Comparison of ENCODE assay signal across 17 cellular contexts in genomic region chr2:190093793-190094192, GRCh38. TPM values are rescaled to one million over a fixed set of nuclear protein-coding genes. Genes with fewer than 3 reads are reported as not detected.
DNase-seq lines count a peak whose midpoint lies in the region; FAIRE-seq and TF ChIP-seq lines count a peak whose summit lies in the region.
"Had no signal": no experiment of that assay in that cellular context is flagged by ENCODE, and none has a peak within 500 bp of the region (broad histone marks: within the 10 kb centered on the region; RNA-seq: fewer than 3 reads in every experiment).

No MANE protein-coding gene starts in this region.

- no peak overlapping the region for H2BK120ac ChIP-seq in H1 (replicated peaks; ENCODE audit: low read depth, low read length)

- TF ChIP-seq CTCF in H1 (IDR thresholded peaks at IDR 0.05; ENCODE audit: control extremely low read depth in 1 of 3, insufficient read depth in 1 of 3, low read depth in 1 of 3, low read length in 3 of 3) (no peak), mesothelial cell of epicardium (IDR thresholded peaks at IDR 0.05; ENCODE audit: unreplicated experiment) (no peak), tibial nerve (IDR thresholded peaks at IDR 0.05) (no peak), WERI-Rb-1 (IDR thresholded peaks at IDR 0.05; ENCODE audit: low read depth, low read length) (no peak)

- H4K91ac ChIP-seq in H1 (replicated peaks; ENCODE audit: insufficient read length, low read length), result no peak overlapping the region

- peaks cover 19% of the 10 kb centered on the region for H3K9me3 Mint-ChIP-seq in mesothelial cell of epicardium
- H3K9me3 Mint-ChIP-seq: activated naive CD4-positive, alpha-beta T cell treated with anti-CD3 and anti-CD28 coated beads, Interleukin-2, amount 50 U/mL, for 24 hours; CD8-positive, alpha-beta memory T cell had no signal

- no peak overlapping the region for H3K9ac ChIP-seq in H1 (replicated peaks in 1 of 4; ENCODE audit: extremely low read depth in 1 of 4, low read depth in 3 of 4, low read length in 3 of 4)

- no peak overlapping the region for H2BK5ac ChIP-seq in H1 (ENCODE audit: low read depth, low read length)

- H3K4me2 ChIP-seq in H1 (ENCODE audit: insufficient read depth in 1 of 2, low read depth in 2 of 2, low read length in 2 of 2), result no peak overlapping the region

- H2BK12ac ChIP-seq in H1 (ENCODE audit: low read depth, low read length), result no peak overlapping the region

- H4K8ac ChIP-seq in H1 (ENCODE audit: extremely low read depth, insufficient read depth, low read length), result no peak overlapping the region

- no peaks in the 10 kb centered on the region for H3K23me2 ChIP-seq in H1 (ENCODE audit: low read depth, low read length)

- no peak for FAIRE-seq in H1 (lab: Jason Lieb, UNC)
- FAIRE-seq: HepG2 had no signal

- no peak overlapping the region for H3K23ac ChIP-seq in H1 (ENCODE audit: insufficient read length)

- no peak overlapping the region for H3K14ac ChIP-seq in H1 (ENCODE audit: insufficient read length)

- H3K56ac ChIP-seq in H1 (replicated peaks; ENCODE audit: insufficient read length, low read depth, low read length), result no peak overlapping the region

- DNase-seq in LHCN-M2 (ENCODE audit: low read depth) (peak; percentile 43), H1 (ENCODE audit: low read depth in 1 of 2, low spot score in 2 of 2) (no peak), mesothelial cell of epicardium (ENCODE audit: low spot score in 2 of 2, unreplicated experiment in 2 of 2) (no peak), tibial nerve (ENCODE audit: low spot score in 2 of 2) (no peak), WERI-Rb-1 (no peak), NAMALWA (ENCODE audit: low spot score) (no peak)
- no peak for DNase-seq in activated CD8-positive, alpha-beta memory T cell treated with anti-CD3 and anti-CD28 coated beads, Interleukin-2, amount 50 U/mL, for 4 hours
- DNase-seq: CD8-positive, alpha-beta memory T cell; cerebellar nuclear complex; NCI-H1105 treated with DMSO at 0.1 percent for 48 hours; OCI-M1; posterior cingulate gyrus; stimulated activated CD4-positive, alpha-beta T cell treated with anti-CD3 and anti-CD28 coated beads, Interleukin-2, amount 100 ng/mL, for 24 hours had no signal

- H3K27me3 ChIP-seq in H1 (replicated peaks in 1 of 4; ENCODE audit: control insufficient read depth in 3 of 4, extremely low read depth in 1 of 4, insufficient read depth in 3 of 4, low read length in 3 of 4) (no peaks in the 10 kb centered on the region), tibial nerve (no peaks in the 10 kb centered on the region), WERI-Rb-1 (ENCODE audit: insufficient read depth, low read depth, severe bottlenecking) (no peaks in the 10 kb centered on the region)

- H3K4me1 Mint-ChIP-seq in mesothelial cell of epicardium, result peaks cover 18% of the 10 kb centered on the region
- H3K4me1 Mint-ChIP-seq: activated naive CD4-positive, alpha-beta T cell treated with anti-CD3 and anti-CD28 coated beads, Interleukin-2, amount 50 U/mL, for 24 hours; CD8-positive, alpha-beta memory T cell; WTC11 had no signal

- TF ChIP-seq POLR2A in H1 (IDR thresholded peaks at IDR 0.05; ENCODE audit: control extremely low read depth in 1 of 2, low read depth in 2 of 2, low read length in 2 of 2) (no peak), tibial nerve (IDR thresholded peaks at IDR 0.05) (no peak)

- H3K4me1 ChIP-seq in H1 (replicated peaks in 1 of 4; ENCODE audit: control insufficient read depth in 3 of 4, insufficient read depth in 4 of 4, low read length in 3 of 4) (no peaks in the 10 kb centered on the region), tibial nerve (peaks cover 0 to 9% (median 0%) of the 10 kb centered on the region in 4 donors)

- peak overlapping the region; percentile 82; the same call in 1 of the 2 replicates for H2AFZ ChIP-seq in H1 (ENCODE audit: low read length)

- CTCF ChIA-PET in H1 (lab: Charles Lee; ENCODE audit: partially characterized antibody), result interaction anchor here (1.8 kb wide), 1 partner anchor 29 kb away, joined by 9 read pairs; no protein-coding TSS in a partner anchor

- H3K27me3 Mint-ChIP-seq in mesothelial cell of epicardium (ENCODE audit: low read depth), result no peaks in the 10 kb centered on the region
- H3K27me3 Mint-ChIP-seq: activated naive CD4-positive, alpha-beta T cell treated with anti-CD3 and anti-CD28 coated beads, Interleukin-2, amount 50 U/mL, for 24 hours; CD8-positive, alpha-beta memory T cell had no signal

- TF ChIP-seq RAD21 in H1 (IDR thresholded peaks at IDR 0.05 in 1 of 2, conservative IDR thresholded peaks at IDR 0.05 in 1 of 2; ENCODE audit: low read depth in 2 of 2, low read length in 2 of 2), result no peak

- no peaks in the 10 kb centered on the region for H3K79me1 ChIP-seq in H1 (ENCODE audit: low read depth, low read length)

- H2BK20ac ChIP-seq in H1 (ENCODE audit: low read length), result no peak overlapping the region

- no peak for TF ChIP-seq EP300 in H1 (IDR thresholded peaks at IDR 0.05; ENCODE audit: borderline replicate concordance in 1 of 2, low read depth in 2 of 2, low read length in 2 of 2)
- TF ChIP-seq EP300 in tibial nerve (IDR thresholded peaks at IDR 0.05), result no peak

- H4K20me1 ChIP-seq in H1 (replicated peaks in 1 of 2; ENCODE audit: control insufficient read depth in 1 of 2, insufficient read depth in 2 of 2, low read length in 2 of 2), result no peaks in the 10 kb centered on the region

- no peak overlapping the region for H2BK15ac ChIP-seq in H1 (ENCODE audit: low read length)

- H3K4me3 ChIP-seq in H1 (ENCODE audit: extremely low read depth in 1 of 4, insufficient read depth in 2 of 4, low read depth in 3 of 4, low read length in 4 of 4), result no peak overlapping the region
- no peak overlapping the region for H3K4me3 ChIP-seq in tibial nerve
- no peak overlapping the region for H3K4me3 ChIP-seq in WERI-Rb-1 (ENCODE audit: low read depth, low read length)

- no peak overlapping the region for H2AK5ac ChIP-seq in H1 (ENCODE audit: low read depth, low read length)

- 86% methylated on average over 3 of the region's 3 CpGs; no CpG with 5 or more reads in 1 of the 2 experiments for WGBS in H1 (ENCODE audit: extremely low coverage in 1 of 2, insufficient coverage in 1 of 2, insufficient read length in 1 of 2, insufficient replicate concordance in 2 of 2, low coverage in 1 of 2, low lambda C conversion rate in 2 of 2, missing lambda C conversion rate in 1 of 2), 2 experiments
- WGBS in tibial nerve, 2 donors, result 28 to 48% methylated on average over 3 of the region's 3 CpGs

- peak overlapping the region; percentile 2 for H3K27ac Mint-ChIP-seq in mesothelial cell of epicardium
- H3K27ac Mint-ChIP-seq: activated naive CD4-positive, alpha-beta T cell treated with anti-CD3 and anti-CD28 coated beads, Interleukin-2, amount 50 U/mL, for 24 hours; CD8-positive, alpha-beta memory T cell; WTC11 had no signal

- no peaks in the 10 kb centered on the region for H3K79me2 ChIP-seq in H1 (ENCODE audit: control insufficient read depth in 1 of 2, insufficient read depth in 2 of 2, low read length in 2 of 2)

- no peaks in the 10 kb centered on the region for H3K9me3 ChIP-seq in H1 (ENCODE audit: insufficient read depth in 2 of 2, low read depth in 1 of 2, low read length in 1 of 2)
- peaks cover 0 to 8% (median 0%) of the 10 kb centered on the region in 4 donors for H3K9me3 ChIP-seq in tibial nerve
- H3K9me3 ChIP-seq in WERI-Rb-1 (ENCODE audit: severe bottlenecking), result peaks cover 6% of the 10 kb centered on the region

- H4K5ac ChIP-seq in H1 (ENCODE audit: insufficient read length, low read depth, low read length), result no peak overlapping the region

- H3K27ac ChIP-seq in H1 (ENCODE audit: low read depth, low read length) (no peak overlapping the region), tibial nerve (peak overlapping the region in 3 of 4 donors; percentile 4 to 65 (median 53)), WERI-Rb-1 (no peak overlapping the region)

- no peak overlapping the region for H3K4ac ChIP-seq in H1 (replicated peaks; ENCODE audit: insufficient read length, low read depth, low read length)

- H3K36me3 Mint-ChIP-seq in mesothelial cell of epicardium, result peaks cover 2% of the 10 kb centered on the region
- H3K36me3 Mint-ChIP-seq: activated naive CD4-positive, alpha-beta T cell treated with anti-CD3 and anti-CD28 coated beads, Interleukin-2, amount 50 U/mL, for 24 hours; WTC11 had no signal

- no peak overlapping the region for H3K18ac ChIP-seq in H1 (ENCODE audit: extremely low read depth, low read length)

- H3K36me3 ChIP-seq in H1 (ENCODE audit: control insufficient read depth in 2 of 4, insufficient read depth in 4 of 4, low read length in 3 of 4) (no peaks in the 10 kb centered on the region), tibial nerve (no peaks in the 10 kb centered on the region), WERI-Rb-1 (no peaks in the 10 kb centered on the region)

- POLR2A ChIA-PET in H1 (lab: Charles Lee; ENCODE audit: partially characterized antibody), result no interaction called here

- H3K4me3 Mint-ChIP-seq in mesothelial cell of epicardium, result no peak overlapping the region
- H3K4me3 Mint-ChIP-seq: activated naive CD4-positive, alpha-beta T cell treated with anti-CD3 and anti-CD28 coated beads, Interleukin-2, amount 50 U/mL, for 24 hours; CD8-positive, alpha-beta memory T cell; WTC11 had no signal

TF ChIP-seq in H1, 55 proteins besides CTCF, POLR2A, EP300 and RAD21:
- TF ChIP-seq TCF12 (IDR thresholded peaks at IDR 0.05; ENCODE audit: low read depth, low read length) (no peak), MAFK (IDR thresholded peaks at IDR 0.05; ENCODE audit: low read depth, low read length) (no peak), MAX (IDR thresholded peaks at IDR 0.05) (0 out of 2 replicates have a peak, but pooled peaks have one; percentile 13)

RNA-seq across cellular contexts. Expression of gene MSTN, which starts 31.3 kb away (rescaled TPM):
- total RNA-seq in LHCN-M2 (2014; rRNA removed) (6.8 and 11.0 TPM in 2 replicates), mesothelial cell of epicardium (0.20 to 0.29 TPM (median 0.22 TPM) in 3 replicates), tibial nerve (under 1 TPM; 0.59 to 0.90 (median 0.64) TPM)
- polyA plus RNA-seq in LHCN-M2 (2012), result 30.8 TPM
- total RNA-seq in H1 (2021; fragmentation: NEBNext Ultra II Directional; extraction: Animal tissue kit (Norgen Biotek cat#: 25700)), result not detected in 2 replicates
- not detected in 2 replicates for polyA plus RNA-seq in H1 (2011; rRNA removed)
- not detected for polyA plus RNA-seq in H1 (2011; cell fraction: cytosol; rRNA removed)
- polyA plus RNA-seq in H1 (2011; cell fraction: nucleus; rRNA removed), result not detected
- not detected in 4 replicates for polyA plus RNA-seq in H1 (2012, experiment 1 of 2)
- polyA plus RNA-seq in H1 (2012, experiment 2 of 2), result not detected
- polyA plus RNA-seq in H1 (2013, experiment 1 of 2), result not detected
- not detected for polyA plus RNA-seq in H1 (2013, experiment 2 of 2)
- not detected in 2 replicates for polyA minus RNA-seq in H1 (2011; rRNA and poly(A)+ RNA removed)
- polyA minus RNA-seq in H1 (2011; cell fraction: cytosol; rRNA and poly(A)+ RNA removed), result not detected
- polyA minus RNA-seq in H1 (2011; cell fraction: nucleus; rRNA and poly(A)+ RNA removed), result not detected
- total RNA-seq: CD8-positive, alpha-beta memory T cell; G401; HepG2; WTC11 had no signal
- polyA plus RNA-seq: CD8-positive, alpha-beta memory T cell had no signal

Comparison
In these comparisons a context has a peak if more than half of its experiments do, and no peak if none do; other contexts are left out.
1. H3K27ac ChIP-seq: peak in tibial nerve (3 of 4); none in H1 (single experiment) and WERI-Rb-1 (single experiment).